Comparison of ENCODE assay signal across 1 cellular context in genomic region chr17:80984749-80985148, GRCh38.
TF ChIP-seq lines count a peak whose summit lies in the region.

No MANE protein-coding gene starts in this region.

TF ChIP-seq in GM23338, 12 proteins besides CTCF, POLR2A, EP300 and RAD21 (continued from another document):
- no peak for TF ChIP-seq ZNF462 (CRISPR knock-in tag; IDR thresholded peaks at IDR 0.05)
- no peak for TF ChIP-seq NANOG (IDR thresholded peaks at IDR 0.05; ENCODE audit: borderline replicate concordance)
- TF ChIP-seq EZH2phosphoT487 (IDR thresholded peaks at IDR 0.05; ENCODE audit: unreplicated experiment) = no peak
- no peak for TF ChIP-seq ZNF114 (CRISPR knock-in tag; IDR thresholded peaks at IDR 0.05)
- no peak for TF ChIP-seq REST (IDR thresholded peaks at IDR 0.05; ENCODE audit: unreplicated experiment)
- TF ChIP-seq JUNB (IDR thresholded peaks at IDR 0.05; ENCODE audit: unreplicated experiment) = no peak
- TF ChIP-seq POLR2AphosphoS5 (IDR thresholded peaks at IDR 0.05; ENCODE audit: low read depth) = no peak
- TF ChIP-seq ZNF331 (CRISPR knock-in tag; IDR thresholded peaks at IDR 0.05; ENCODE audit: low read depth) = no peak
TF ChIP-seq in GM23338: peak in this region for 0.
